Comparison of ENCODE assay signal across 22 cellular contexts in the genomic region with DNA sequence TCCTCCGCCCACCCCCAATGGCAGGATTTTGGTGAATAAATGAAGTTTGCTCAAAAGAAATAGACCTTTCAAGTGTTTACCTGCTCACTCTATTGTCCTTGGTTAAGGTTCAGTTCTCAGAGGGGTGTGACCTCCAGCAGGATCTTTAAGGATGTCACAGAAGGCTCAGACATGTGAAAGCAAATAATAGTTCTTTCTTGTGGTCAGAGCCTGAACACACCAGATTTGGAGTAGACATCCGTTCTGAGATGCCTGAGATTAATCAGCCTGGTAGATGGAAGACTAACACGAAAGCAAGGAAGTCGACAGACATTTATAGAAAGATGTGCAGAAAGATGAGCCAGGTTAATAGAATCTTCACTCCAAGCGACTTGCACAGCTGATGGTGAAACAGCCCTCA.
"Had no signal": no experiment of that assay in that cellular context is flagged by ENCODE, and none has a peak within 500 bp of the region (broad histone marks: within the 10 kb centered on the region; RNA-seq: fewer than 3 reads in every experiment).

No MANE protein-coding gene starts in this region.

- H3K4me1 Mint-ChIP-seq: immature natural killer cell; natural killer cell; stimulated activated effector memory CD8-positive, alpha-beta T cell treated with anti-CD3 and anti-CD28 coated beads, Interleukin-12 subunit alpha, Interleukin-12 subunit beta, amount 100 ng/mL, for 72 hours had no signal

- H3K36me3 ChIP-seq: lower lobe of right lung, prostate gland, right atrium auricular region, stomach, tibial artery, upper lobe of left lung had no signal

- H3K27ac Mint-ChIP-seq: effector memory CD8-positive, alpha-beta T cell; immature natural killer cell; natural killer cell; stimulated activated effector memory CD8-positive, alpha-beta T cell treated with anti-CD3 and anti-CD28 coated beads, Interleukin-12 subunit alpha, Interleukin-12 subunit beta, amount 100 ng/mL, for 72 hours had no signal

- H3K4me3 ChIP-seq: lower lobe of right lung, prostate gland, right atrium auricular region, stomach, tibial artery, upper lobe of left lung had no signal

- H3K4me1 ChIP-seq: lower lobe of right lung, prostate gland, right atrium auricular region, stomach, upper lobe of left lung had no signal

- H3K9me3 Mint-ChIP-seq: natural killer cell had no signal

- FAIRE-seq: endometrium, frontal cortex, urothelium cell line had no signal

- H3K27ac ChIP-seq: lower lobe of right lung, prostate gland, right atrium auricular region, stomach, tibial artery, upper lobe of left lung had no signal

- H3K9me3 ChIP-seq: lower lobe of right lung, prostate gland, right atrium auricular region had no signal

- H3K4me3 Mint-ChIP-seq: effector memory CD8-positive, alpha-beta T cell; immature natural killer cell; natural killer cell; neural crest cell; stimulated activated effector memory CD8-positive, alpha-beta T cell treated with anti-CD3 and anti-CD28 coated beads, Interleukin-12 subunit alpha, Interleukin-12 subunit beta, amount 100 ng/mL, for 72 hours had no signal

- H3K27me3 Mint-ChIP-seq: effector memory CD8-positive, alpha-beta T cell had no signal

- DNase-seq: cortex of kidney; effector memory CD8-positive, alpha-beta T cell; hypothalamus; immature natural killer cell; islet precursor cell; left ventricle myocardium superior; lower lobe of right lung; natural killer cell; stimulated activated CD4-positive, alpha-beta T cell treated with anti-CD3 and anti-CD28 coated beads, Interleukin-2, amount 100 ng/mL, for 24 hours; stimulated activated CD4-positive, alpha-beta T cell treated with anti-CD3 and anti-CD28 coated beads, Interleukin-4, amount 100 ng/mL, for 24 hours; stimulated activated naive CD4-positive, alpha-beta T cell treated with Interleukin-2 at 50 U/mL for 16 hours; stomach; tibial artery; upper lobe of left lung had no signal

- H3K36me3 Mint-ChIP-seq: immature natural killer cell; natural killer cell; stimulated activated effector memory CD8-positive, alpha-beta T cell treated with anti-CD3 and anti-CD28 coated beads, Interleukin-12 subunit alpha, Interleukin-12 subunit beta, amount 100 ng/mL, for 72 hours had no signal

- ATAC-seq: effector memory CD8-positive, alpha-beta T cell; left ventricle myocardium superior; lower lobe of right lung; natural killer cell; sciatic nerve; stimulated activated effector memory CD8-positive, alpha-beta T cell treated with anti-CD3 and anti-CD28 coated beads, Interleukin-12 subunit alpha, Interleukin-12 subunit beta, amount 100 ng/mL, for 72 hours had no signal

- H3K27me3 ChIP-seq: right atrium auricular region, stomach, tibial artery, upper lobe of left lung had no signal
